ENCODE assay signal across 22 cellular contexts in genomic region chr11:105003151-105003550, GRCh38. TPM values are rescaled to one million over a fixed set of nuclear protein-coding genes. Genes with fewer than 3 reads are reported as not detected.
DNase-seq lines count a peak whose midpoint lies in the region; ATAC-seq, FAIRE-seq and TF ChIP-seq lines count a peak whose summit lies in the region.
"Had no signal": no experiment of that assay in that cellular context is flagged by ENCODE, and none has a peak within 500 bp of the region (broad histone marks: within the 10 kb centered on the region; RNA-seq: fewer than 3 reads in every experiment).

No MANE protein-coding gene starts in this region.

- no TSS peak for BruUV-seq in IMR-90 (replicated peaks; lab: Mats Ljungman, UMichigan)
- no TSS peak for BruUV-seq in K562 (replicated peaks; lab: Mats Ljungman, UMichigan)

- POLR2A ChIA-PET in A549 (lab: Yijun Ruan, JAX), result no interaction called here
- POLR2A ChIA-PET in IMR-90 (lab: Charles Lee; ENCODE audit: unreplicated experiment), result no interaction called here
- POLR2A ChIA-PET in K562 (lab: Yijun Ruan, JAX), result no interaction called here

- CTCF ChIA-PET in A549 (lab: Yijun Ruan, JAX) (no interaction called here), IMR-90 (lab: Yijun Ruan, JAX) (interaction anchor here (0.8 kb wide), 1 partner anchor 389 kb away, joined by 3 read pairs; no protein-coding TSS in a partner anchor), K562 (lab: Yijun Ruan, JAX; ENCODE audit: low intra/inter-chr PET ratio) (no interaction called here)

- no peaks in the 10 kb centered on the region for H3K79me1 ChIP-seq in IMR-90 (ENCODE audit: low read depth in 1 of 2, low read length in 2 of 2)

- H3K4me1 ChIP-seq in A549 (0 out of 3 replicates have a peak, but pooled peaks cover 8% of the 10 kb centered on the region), IMR-90 (ENCODE audit: control insufficient read depth, insufficient read depth, low read length) (peaks cover 3% of the 10 kb centered on the region), K562 (replicated peaks in 1 of 2; ENCODE audit: control insufficient read depth in 2 of 2, insufficient read depth in 2 of 2, low read length in 2 of 2) (no peaks in the 10 kb centered on the region)
- H3K4me1 ChIP-seq: BLaER1 treated with 17β-estradiol and CSF1 and Interleukin-3, amounts not matched to agents 10 nM and 100 nM had no signal

- H2AFZ ChIP-seq in IMR-90 (replicated peaks; ENCODE audit: low read length, poor library complexity) (no peak overlapping the region), K562 (ENCODE audit: low read depth, low read length) (no peak overlapping the region)

- no peak overlapping the region for H2BK15ac ChIP-seq in IMR-90 (ENCODE audit: low read depth, low read length)

- no peak overlapping the region for H3K4ac ChIP-seq in IMR-90 (ENCODE audit: low read depth, low read length)

- H3K27ac ChIP-seq in A549, result no peak overlapping the region
- H3K27ac ChIP-seq in IMR-90 (ENCODE audit: insufficient read depth, low read length), result no peak overlapping the region
- H3K27ac ChIP-seq in K562 (ENCODE audit: extremely low read depth, low read depth, low read length), result no peak overlapping the region
- H3K27ac ChIP-seq: BLaER1 treated with 17β-estradiol and CSF1 and Interleukin-3, amounts not matched to agents 10 nM and 100 nM; C4-2B had no signal

- no peak overlapping the region for H3K14ac ChIP-seq in IMR-90 (replicated peaks; ENCODE audit: low read depth, low read length)

- DNase-seq in A549 (ENCODE audit: low read depth in 1 of 2, low spot score in 1 of 2) (no peak), IMR-90 (no peak), K562 (ENCODE audit: extremely low read depth in 1 of 4, low spot score in 3 of 4) (no peak), GM12891 (ENCODE audit: insufficient read length, low spot score) (no peak), HuH-7.5 (ENCODE audit: low spot score) (no peak)
- DNase-seq: 8988T; AML-193; Caco-2; Calu3; CD4-positive, alpha-beta T cell; CD8-positive, alpha-beta T cell; DMS79 treated with DMSO at 0.1 percent for 48 hours; GF-D8 had no signal

- dilution Hi-C loops in IMR-90 (cut with HindIII; ENCODE audit: low sequenced_read_pairs, unreplicated experiment), result no loop called here

- H2BK120ac ChIP-seq in IMR-90 (ENCODE audit: low read depth, low read length), result no peak overlapping the region

- no peak overlapping the region for H4K5ac ChIP-seq in IMR-90 (ENCODE audit: low read depth, low read length)

- H3K18ac ChIP-seq in IMR-90 (ENCODE audit: low read depth, low read length), result no peak overlapping the region

- no peaks in the 10 kb centered on the region; the same call in 1 of the 2 replicates for H3K9me1 ChIP-seq in IMR-90 (ENCODE audit: insufficient read depth, low read length)
- H3K9me1 ChIP-seq in K562 (ENCODE audit: control insufficient read depth, insufficient read depth, low read length), result no peaks in the 10 kb centered on the region

- H3K56ac ChIP-seq in IMR-90 (ENCODE audit: extremely low read depth, insufficient read depth, low read length), result no peak overlapping the region

- H3K4me2 ChIP-seq in A549, result no peak overlapping the region
- no peak overlapping the region for H3K4me2 ChIP-seq in IMR-90 (ENCODE audit: low read depth, low read length)
- H3K4me2 ChIP-seq in K562 (ENCODE audit: insufficient read depth, low read length), result no peak overlapping the region
- H3K4me2 ChIP-seq: BLaER1 treated with 17β-estradiol and CSF1 and Interleukin-3, amounts not matched to agents 10 nM and 100 nM had no signal

- H3K9me3 ChIP-seq in A549 (no peaks in the 10 kb centered on the region), IMR-90 (ENCODE audit: control insufficient read depth, insufficient read depth, low read length) (no peaks in the 10 kb centered on the region), K562 (replicated peaks; ENCODE audit: control insufficient read depth, insufficient read depth, low read depth, low read length) (0 out of 2 replicates have a peak, but pooled peaks cover 1% of the 10 kb centered on the region)

- H2BK20ac ChIP-seq in IMR-90 (ENCODE audit: low read depth, low read length), result no peak overlapping the region

- intact Hi-C loops in IMR-90 (cut with micrococcal nuclease), result no loop called here
- intact Hi-C loops in K562 (cut with micrococcal nuclease), result no loop called here

- no peak for TF ChIP-seq EP300 in A549 (IDR thresholded peaks at IDR 0.05)
- TF ChIP-seq EP300 in K562 (IDR thresholded peaks at IDR 0.05; ENCODE audit: low read length), result no peak

- no peak overlapping the region for H2BK5ac ChIP-seq in IMR-90 (ENCODE audit: low read depth, low read length, poor library complexity, severe bottlenecking)

- TF ChIP-seq RAD21 in A549 (conservative IDR thresholded peaks at IDR 0.05 in 1 of 2, IDR thresholded peaks at IDR 0.05 in 1 of 2) (no peak), IMR-90 (IDR thresholded peaks at IDR 0.05; ENCODE audit: low read length) (no peak), K562 (CRISPR knock-in tag; conservative IDR thresholded peaks at IDR 0.05 in 1 of 2, IDR thresholded peaks at IDR 0.05 in 1 of 2) (no peak)

- H3K79me2 ChIP-seq in K562 (ENCODE audit: control insufficient read depth, insufficient read depth, low read length), result no peaks in the 10 kb centered on the region

- H2AK5ac ChIP-seq in IMR-90 (ENCODE audit: low read depth, low read length), result no peak overlapping the region

- H2AK9ac ChIP-seq in IMR-90 (replicated peaks; ENCODE audit: low read depth, low read length, poor library complexity), result no peak overlapping the region

- H3K23ac ChIP-seq in IMR-90 (ENCODE audit: low read depth, low read length), result no peak overlapping the region

- H3K27me3 ChIP-seq in IMR-90 (ENCODE audit: control insufficient read depth, insufficient read depth, low read length) (no peaks in the 10 kb centered on the region), K562 (ENCODE audit: control insufficient read depth in 2 of 2, insufficient read depth in 2 of 2, low read length in 2 of 2) (no peaks in the 10 kb centered on the region)
- H3K27me3 ChIP-seq: BLaER1 treated with 17β-estradiol and CSF1 and Interleukin-3, amounts not matched to agents 10 nM and 100 nM had no signal

- H4K20me1 ChIP-seq in IMR-90 (ENCODE audit: insufficient read depth, low read length), result no peaks in the 10 kb centered on the region
- H4K20me1 ChIP-seq in K562 (replicated peaks; ENCODE audit: control insufficient read depth, insufficient read depth, low read length), result no peaks in the 10 kb centered on the region
- H4K20me1 ChIP-seq: BLaER1 treated with 17β-estradiol and CSF1 and Interleukin-3, amounts not matched to agents 10 nM and 100 nM had no signal

- H3K36me3 ChIP-seq in IMR-90 (ENCODE audit: control insufficient read depth, insufficient read depth, low read length), result no peaks in the 10 kb centered on the region
- H3K36me3 ChIP-seq in K562 (ENCODE audit: control insufficient read depth, insufficient read depth, low read length), result no peaks in the 10 kb centered on the region

- TF ChIP-seq CTCF in A549 (IDR thresholded peaks at IDR 0.05) (no peak), IMR-90 (conservative IDR thresholded peaks at IDR 0.05; ENCODE audit: low read depth, low read length) (no peak), K562 (IDR thresholded peaks at IDR 0.05 in 2 of 3, conservative IDR thresholded peaks at IDR 0.05 in 1 of 3; ENCODE audit: insufficient read depth in 2 of 3, low read depth in 1 of 3, low read length in 3 of 3) (no peak)

- H3K4me3 ChIP-seq in A549 (no peak overlapping the region), IMR-90 (ENCODE audit: insufficient read depth, low read depth, low read length) (no peak overlapping the region), K562 (no peak overlapping the region)
- H3K4me3 ChIP-seq: BLaER1 treated with 17β-estradiol and CSF1 and Interleukin-3, amounts not matched to agents 10 nM and 100 nM had no signal

- TF ChIP-seq POLR2A in A549 (IDR thresholded peaks at IDR 0.05; ENCODE audit: low read length) (no peak), IMR-90 (IDR thresholded peaks at IDR 0.05; ENCODE audit: low read depth, low read length) (no peak), K562 (conservative IDR thresholded peaks at IDR 0.05) (no peak), GM12891 (IDR thresholded peaks at IDR 0.05; ENCODE audit: low read depth, low read length) (no peak)

- ATAC-seq in A549, result no peak
- ATAC-seq in IMR-90 (ENCODE audit: low read depth), result no peak
- no peak for ATAC-seq in K562
- ATAC-seq: CD8-positive, alpha-beta T cell had no signal

- FAIRE-seq in A549 (lab: Jason Lieb, UNC) (no peak), K562 (lab: Jason Lieb, UNC) (no peak), GM12891 (lab: Jason Lieb, UNC) (no peak)
- FAIRE-seq: A204.1, D721Med, G401.6, GM12892, GM18507 had no signal

- H4K91ac ChIP-seq in IMR-90 (ENCODE audit: insufficient read depth, low read depth, low read length), result no peak overlapping the region; the same call in 1 of the 2 replicates

- H3K9ac ChIP-seq in IMR-90 (ENCODE audit: low read depth, low read length) (no peak overlapping the region), K562 (ENCODE audit: insufficient read depth in 1 of 2, low read depth in 2 of 2, low read length in 2 of 2) (no peak overlapping the region)
- H3K9ac ChIP-seq: BLaER1 treated with 17β-estradiol and CSF1 and Interleukin-3, amounts not matched to agents 10 nM and 100 nM had no signal

- in situ Hi-C loops in IMR-90 (cut with MboI; ENCODE audit: low sequenced_read_pairs), result no loop called here
- in situ Hi-C loops in K562 (cut with MboI), result no loop called here

- H4K8ac ChIP-seq in IMR-90 (ENCODE audit: low read depth in 2 of 2, low read length in 2 of 2), result no peak overlapping the region

- 16% methylated on average over 2 of the region's 2 CpGs for WGBS in A549 (ENCODE audit: missing lambda C conversion rate)
- no CpG with 5 or more reads among the region's 2 CpGs for WGBS in IMR-90 (ENCODE audit: extremely low coverage in 2 of 2, insufficient read length in 1 of 2), 2 experiments
- 0% methylated on average over 2 of the region's 2 CpGs for WGBS in K562 (ENCODE audit: insufficient coverage, low coverage, missing lambda C conversion rate)

RNA-seq across cellular contexts. Expression of gene CASP5, which starts 19.8 kb away (rescaled TPM):
- polyA plus RNA-seq in A549 (2011; rRNA removed) (not detected in 2 replicates), A549 (2017; fragmentation: RNase III; extraction: RNeasy Plus Mini Kit Qiagen cat#74134 plus additional on column Dnase treatment) (not detected in 3 replicates), IMR-90 (2012; rRNA removed) (not detected in 2 replicates), K562 (2011; rRNA removed) (not detected in 2 replicates), K562 (2014; fragmentation: Illumina TruSeq; extraction: Trizol) (not detected in 2 replicates), K562 (2014; fragmentation: Nextera tagmentation; extraction: Ambion mirVana) (not detected), K562 (2014; rRNA removed) (not detected in 2 replicates)
- polyA plus RNA-seq in A549 (2012; cell fraction: cytosol; rRNA removed), result not detected in 2 replicates
- not detected in 2 replicates for polyA plus RNA-seq in A549 (2012; cell fraction: nucleus; rRNA removed)
- not detected in 2 replicates for polyA minus RNA-seq in A549 (2011; rRNA and poly(A)+ RNA removed)
- total RNA-seq in IMR-90 (2012; rRNA removed) (not detected in 2 replicates), K562 (2014; rRNA removed) (not detected in 2 replicates), K562 (2014; rRNA removed; fragmentation: Illumina TruSeq; extraction: Trizol) (not detected in 2 replicates), K562 (2015; rRNA removed; fragmentation: Illumina TruSeq; extraction: Trizol) (not detected in 2 replicates), K562 (2021) (not detected in 2 replicates)
- not detected in 2 replicates for polyA plus RNA-seq in IMR-90 (2012; cell fraction: cytosol; rRNA removed)
- 0.13 TPM in 1 of 2 replicates, not detected in the other for polyA plus RNA-seq in IMR-90 (2012; cell fraction: nucleus; rRNA removed; ENCODE audit: low replicate concordance)
- total RNA-seq in K562 (2011; cell fraction: chromatin; rRNA removed; ENCODE audit: low replicate concordance), result not detected in 2 replicates
- not detected in 2 replicates for total RNA-seq in K562 (2011; cell fraction: nucleolus; rRNA removed)
- not detected in 2 replicates for total RNA-seq in K562 (2011; cell fraction: nucleoplasm; rRNA removed)
- not detected in 2 replicates for polyA plus RNA-seq in K562 (2011; cell fraction: cytosol; rRNA removed)
- polyA plus RNA-seq in K562 (2011; cell fraction: nucleus; rRNA removed), result not detected in 2 replicates
- not detected in 2 replicates for polyA plus RNA-seq in K562 (2012)
- not detected in 2 replicates for polyA minus RNA-seq in K562 (2011; rRNA and poly(A)+ RNA removed)
- not detected in 2 replicates for polyA minus RNA-seq in K562 (2011; cell fraction: cytosol; rRNA and poly(A)+ RNA removed)
- not detected in 2 replicates for polyA minus RNA-seq in K562 (2011; cell fraction: nucleus; rRNA and poly(A)+ RNA removed)
- polyA plus RNA-seq in GM12891 (2012; ENCODE audit: low read depth, missing spikeins), result not detected
- total RNA-seq: B cell; Calu3; CD4-positive, alpha-beta T cell; CD8-positive, alpha-beta T cell had no signal
- polyA plus RNA-seq: BJ had no signal

RNA-seq across cellular contexts. Expression of gene CASP1, which starts 31.8 kb away (rescaled TPM):
- polyA plus RNA-seq in A549 (2011; rRNA removed), result 0.06 and 0.07 TPM in 2 replicates
- not detected in 2 replicates for polyA plus RNA-seq in A549 (2012; cell fraction: cytosol; rRNA removed)
- polyA plus RNA-seq in A549 (2012; cell fraction: nucleus; rRNA removed), result not detected in 2 replicates
- 0.15 to 0.51 TPM (median 0.34 TPM) in 3 replicates for polyA plus RNA-seq in A549 (2017; fragmentation: RNase III; extraction: RNeasy Plus Mini Kit Qiagen cat#74134 plus additional on column Dnase treatment)
- polyA minus RNA-seq in A549 (2011; rRNA and poly(A)+ RNA removed), result not detected in 2 replicates
- 24.7 and 31.2 TPM in 2 replicates for total RNA-seq in IMR-90 (2012; rRNA removed)
- 11.1 and 12.5 TPM in 2 replicates for polyA plus RNA-seq in IMR-90 (2012; rRNA removed)
- polyA plus RNA-seq in IMR-90 (2012; cell fraction: cytosol; rRNA removed), result 3.2 and 4.7 TPM in 2 replicates
- polyA plus RNA-seq in IMR-90 (2012; cell fraction: nucleus; rRNA removed; ENCODE audit: low replicate concordance), result 1.0 and 12.4 TPM in 2 replicates
- not detected in 2 replicates for total RNA-seq in K562 (2011; cell fraction: chromatin; rRNA removed; ENCODE audit: low replicate concordance)
- not detected in 2 replicates for total RNA-seq in K562 (2011; cell fraction: nucleolus; rRNA removed)
- total RNA-seq in K562 (2011; cell fraction: nucleoplasm; rRNA removed), result not detected in 2 replicates
- not detected in 2 replicates for total RNA-seq in K562 (2014; rRNA removed)
- total RNA-seq in K562 (2014; rRNA removed; fragmentation: Illumina TruSeq; extraction: Trizol), result not detected in 2 replicates
- not detected in 2 replicates for total RNA-seq in K562 (2015; rRNA removed; fragmentation: Illumina TruSeq; extraction: Trizol)
- total RNA-seq in K562 (2021), result not detected in 2 replicates
- polyA plus RNA-seq in K562 (2011; rRNA removed), result not detected in 2 replicates
- not detected in 2 replicates for polyA plus RNA-seq in K562 (2011; cell fraction: cytosol; rRNA removed)
- not detected in 2 replicates for polyA plus RNA-seq in K562 (2011; cell fraction: nucleus; rRNA removed)
- not detected in 2 replicates for polyA plus RNA-seq in K562 (2012)
- polyA plus RNA-seq in K562 (2014; fragmentation: Illumina TruSeq; extraction: Trizol), result not detected in 2 replicates
- polyA plus RNA-seq in K562 (2014; fragmentation: Nextera tagmentation; extraction: Ambion mirVana), result not detected
- not detected in 2 replicates for polyA plus RNA-seq in K562 (2014; rRNA removed)
- not detected in 2 replicates for polyA minus RNA-seq in K562 (2011; rRNA and poly(A)+ RNA removed)
- not detected in 2 replicates for polyA minus RNA-seq in K562 (2011; cell fraction: cytosol; rRNA and poly(A)+ RNA removed)
- polyA minus RNA-seq in K562 (2011; cell fraction: nucleus; rRNA and poly(A)+ RNA removed), result not detected in 2 replicates
- 59.5 TPM for polyA plus RNA-seq in GM12891 (2012; ENCODE audit: low read depth, missing spikeins)

RNA-seq across cellular contexts. Expression of gene CASP4, which starts 34.8 kb away (rescaled TPM):
- polyA plus RNA-seq in A549 (2011; rRNA removed), result 9.7 and 10.8 TPM in 2 replicates
- 1.8 and 1.9 TPM in 2 replicates for polyA plus RNA-seq in A549 (2012; cell fraction: cytosol; rRNA removed)
- 0.55 and 1.1 TPM in 2 replicates for polyA plus RNA-seq in A549 (2012; cell fraction: nucleus; rRNA removed)
- polyA plus RNA-seq in A549 (2017; fragmentation: RNase III; extraction: RNeasy Plus Mini Kit Qiagen cat#74134 plus additional on column Dnase treatment), result 5.5 to 8.2 TPM (median 6.3 TPM) in 3 replicates
- polyA minus RNA-seq in A549 (2011; rRNA and poly(A)+ RNA removed), result 4.3 and 5.0 TPM in 2 replicates
- 89.4 and 91.9 TPM in 2 replicates for total RNA-seq in IMR-90 (2012; rRNA removed)
- 73.0 and 82.5 TPM in 2 replicates for polyA plus RNA-seq in IMR-90 (2012; rRNA removed)
- 25.5 and 27.2 TPM in 2 replicates for polyA plus RNA-seq in IMR-90 (2012; cell fraction: cytosol; rRNA removed)
- polyA plus RNA-seq in IMR-90 (2012; cell fraction: nucleus; rRNA removed; ENCODE audit: low replicate concordance), result 9.8 and 65.8 TPM in 2 replicates
- not detected in 2 replicates for total RNA-seq in K562 (2011; cell fraction: chromatin; rRNA removed; ENCODE audit: low replicate concordance)
- not detected in 2 replicates for total RNA-seq in K562 (2011; cell fraction: nucleolus; rRNA removed)
- total RNA-seq in K562 (2011; cell fraction: nucleoplasm; rRNA removed), result not detected in 2 replicates
- total RNA-seq in K562 (2014; rRNA removed), result 0.41 TPM in 1 of 2 replicates, not detected in the other
- 0.15 and 0.64 TPM in 2 replicates for total RNA-seq in K562 (2014; rRNA removed; fragmentation: Illumina TruSeq; extraction: Trizol)
- total RNA-seq in K562 (2015; rRNA removed; fragmentation: Illumina TruSeq; extraction: Trizol), result 0.22 and 0.49 TPM in 2 replicates
- total RNA-seq in K562 (2021), result 0.27 and 1.2 TPM in 2 replicates
- polyA plus RNA-seq in K562 (2011; rRNA removed), result 0.28 and 0.31 TPM in 2 replicates
- 0.10 and 0.12 TPM in 2 replicates for polyA plus RNA-seq in K562 (2011; cell fraction: cytosol; rRNA removed)
- 0.18 TPM in 1 of 2 replicates, not detected in the other for polyA plus RNA-seq in K562 (2011; cell fraction: nucleus; rRNA removed)
- polyA plus RNA-seq in K562 (2012), result 0.49 and 1.9 TPM in 2 replicates
- polyA plus RNA-seq in K562 (2014; fragmentation: Illumina TruSeq; extraction: Trizol), result 0.37 TPM in 1 of 2 replicates, not detected in the other
- under 1 TPM in 1 of 2 experiments, not detected in 1; 0.42 TPM for polyA plus RNA-seq in K562 (2014; fragmentation: Nextera tagmentation; extraction: Ambion mirVana)
- 0.20 TPM in 1 of 2 replicates, not detected in the other for polyA plus RNA-seq in K562 (2014; rRNA removed)
- 0.03 and 0.35 TPM in 2 replicates for polyA minus RNA-seq in K562 (2011; rRNA and poly(A)+ RNA removed)
- not detected in 2 replicates for polyA minus RNA-seq in K562 (2011; cell fraction: cytosol; rRNA and poly(A)+ RNA removed)
- not detected in 2 replicates for polyA minus RNA-seq in K562 (2011; cell fraction: nucleus; rRNA and poly(A)+ RNA removed)
- 68.7 TPM for polyA plus RNA-seq in GM12891 (2012; ENCODE audit: low read depth, missing spikeins)

RNA-seq across cellular contexts. Expression of gene CARD16, which starts 42.0 kb away (rescaled TPM):
- polyA plus RNA-seq in A549 (2011; rRNA removed), result not detected in 2 replicates
- not detected in 2 replicates for polyA plus RNA-seq in A549 (2012; cell fraction: cytosol; rRNA removed)
- polyA plus RNA-seq in A549 (2012; cell fraction: nucleus; rRNA removed), result not detected in 2 replicates
- not detected in 3 replicates for polyA plus RNA-seq in A549 (2017; fragmentation: RNase III; extraction: RNeasy Plus Mini Kit Qiagen cat#74134 plus additional on column Dnase treatment)
- polyA minus RNA-seq in A549 (2011; rRNA and poly(A)+ RNA removed), result not detected in 2 replicates
- total RNA-seq in IMR-90 (2012; rRNA removed), result 7.9 and 23.3 TPM in 2 replicates
- polyA plus RNA-seq in IMR-90 (2012; rRNA removed), result 24.9 and 29.2 TPM in 2 replicates
- polyA plus RNA-seq in IMR-90 (2012; cell fraction: cytosol; rRNA removed), result 7.8 and 24.1 TPM in 2 replicates
- 0.65 and 9.2 TPM in 2 replicates for polyA plus RNA-seq in IMR-90 (2012; cell fraction: nucleus; rRNA removed; ENCODE audit: low replicate concordance)
- not detected in 2 replicates for total RNA-seq in K562 (2011; cell fraction: chromatin; rRNA removed; ENCODE audit: low replicate concordance)
- total RNA-seq in K562 (2011; cell fraction: nucleolus; rRNA removed), result not detected in 2 replicates
- not detected in 2 replicates for total RNA-seq in K562 (2011; cell fraction: nucleoplasm; rRNA removed)
- total RNA-seq in K562 (2014; rRNA removed), result not detected in 2 replicates
- total RNA-seq in K562 (2014; rRNA removed; fragmentation: Illumina TruSeq; extraction: Trizol), result not detected in 2 replicates
- total RNA-seq in K562 (2015; rRNA removed; fragmentation: Illumina TruSeq; extraction: Trizol), result not detected in 2 replicates
- total RNA-seq in K562 (2021), result 0.31 TPM in 1 of 2 replicates, not detected in the other
- polyA plus RNA-seq in K562 (2011; rRNA removed), result not detected in 2 replicates
- polyA plus RNA-seq in K562 (2011; cell fraction: cytosol; rRNA removed), result not detected in 2 replicates
- not detected in 2 replicates for polyA plus RNA-seq in K562 (2011; cell fraction: nucleus; rRNA removed)
- not detected in 2 replicates for polyA plus RNA-seq in K562 (2012)
- polyA plus RNA-seq in K562 (2014; fragmentation: Illumina TruSeq; extraction: Trizol), result not detected in 2 replicates
- not detected for polyA plus RNA-seq in K562 (2014; fragmentation: Nextera tagmentation; extraction: Ambion mirVana)
- not detected in 2 replicates for polyA plus RNA-seq in K562 (2014; rRNA removed)
- not detected in 2 replicates for polyA minus RNA-seq in K562 (2011; rRNA and poly(A)+ RNA removed)
- not detected in 2 replicates for polyA minus RNA-seq in K562 (2011; cell fraction: cytosol; rRNA and poly(A)+ RNA removed)
- not detected in 2 replicates for polyA minus RNA-seq in K562 (2011; cell fraction: nucleus; rRNA and poly(A)+ RNA removed)
- 33.7 TPM for polyA plus RNA-seq in GM12891 (2012; ENCODE audit: low read depth, missing spikeins)

Comparison
In these comparisons a context has a peak if more than half of its experiments do, and no peak if none do; other contexts are left out.
1. Of the 35 proteins assayed by ChIP-seq in both K562 and A549: peak only in K562: none; only in A549: none; in both: MAFK; in neither: 34.